ENCODE assay signal across 1 cellular context in the genomic region with DNA sequence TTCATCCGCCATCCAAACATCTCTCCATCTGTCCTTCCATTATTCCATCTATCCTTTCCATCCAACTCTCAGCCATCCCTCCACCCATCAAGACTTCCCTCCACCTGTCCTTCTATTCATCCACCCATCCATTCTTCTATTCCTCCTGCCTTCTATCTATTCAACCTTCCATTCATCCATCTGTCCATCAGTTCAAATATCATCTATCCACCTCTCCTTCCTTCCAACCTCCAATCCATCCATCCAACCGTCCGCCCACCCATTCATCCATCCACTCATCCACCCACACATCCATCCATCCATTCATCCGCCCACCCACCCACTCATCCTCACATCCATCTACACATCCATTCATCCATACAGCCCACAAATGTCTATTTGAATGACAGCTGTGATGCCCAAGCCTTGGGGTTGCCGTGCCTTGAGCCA.
TF ChIP-seq lines count a peak whose summit lies in the region.

No MANE protein-coding gene starts in this region.

TF ChIP-seq in H1, 55 proteins besides CTCF, POLR2A, EP300 and RAD21:
- TF ChIP-seq, protein P1, sequence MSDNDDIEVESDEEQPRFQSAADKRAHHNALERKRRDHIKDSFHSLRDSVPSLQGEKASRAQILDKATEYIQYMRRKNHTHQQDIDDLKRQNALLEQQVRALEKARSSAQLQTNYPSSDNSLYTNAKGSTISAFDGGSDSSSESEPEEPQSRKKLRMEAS (IDR thresholded peaks at IDR 0.05) = no peak
- TF ChIP-seq NANOG (IDR thresholded peaks at IDR 0.05; ENCODE audit: insufficient read depth, low read depth, low read length, poor library complexity, severe bottlenecking) = no peak
